In genomic region chr7:13282377-13282980, GRCh38 we compare ENCODE assay signal across 9 cellular contexts.
DNase-seq lines count a peak whose midpoint lies in the region; ATAC-seq and TF ChIP-seq lines count a peak whose summit lies in the region.
"Had no signal": no experiment of that assay in that cellular context is flagged by ENCODE, and none has a peak within 500 bp of the region (broad histone marks: within the 10 kb centered on the region; RNA-seq: fewer than 3 reads in every experiment).

No MANE protein-coding gene starts in this region.

- H3K27me3 ChIP-seq in SK-N-SH (ENCODE audit: insufficient read depth): no peaks in the 10 kb centered on the region
- H3K27me3 ChIP-seq in breast epithelium: no peaks in the 10 kb centered on the region
- no peaks in the 10 kb centered on the region for H3K27me3 ChIP-seq in Peyer's patch

- POLR2A ChIA-PET in SK-N-SH (lab: Yijun Ruan, JAX): interaction anchor here (1.3 kb wide), 1 partner anchor 1409 kb away, joined by 3 read pairs; no protein-coding TSS in a partner anchor

- no peak for ATAC-seq in HG03520 (IDR thresholded peaks at IDR 0.05; ENCODE audit: unreplicated experiment)
- ATAC-seq: WTC11 had no signal

- TF ChIP-seq POLR2A in breast epithelium (IDR thresholded peaks at IDR 0.05) (no peak), Peyer's patch (IDR thresholded peaks at IDR 0.05) (no peak)

- no peak overlapping the region for H3K4me3 ChIP-seq in AG10803 (ENCODE audit: low read length)
- no peak overlapping the region for H3K4me3 ChIP-seq in SK-N-SH (ENCODE audit: low read depth in 2 of 2, low read length in 1 of 2)
- no peak overlapping the region for H3K4me3 ChIP-seq in breast epithelium
- H3K4me3 ChIP-seq in Peyer's patch: no peak overlapping the region

- H3K9me3 ChIP-seq in SK-N-SH (no peaks in the 10 kb centered on the region), breast epithelium (no peaks in the 10 kb centered on the region), Peyer's patch (no peaks in the 10 kb centered on the region)

- whole genome bisulfite sequencing in SK-N-SH (ENCODE audit: low lambda C conversion rate): 51% methylated on average over 3 of the region's 3 CpGs

- CTCF ChIA-PET in SK-N-SH (lab: Yijun Ruan, JAX): interaction anchor here (0.6 to 6.1 kb wide), 23 partner anchors 11 to 1740 kb away, joined by 3 to 165 read pairs (median 5); partner anchors contain the start of gene ARL4A

- H3K4me2 ChIP-seq in SK-N-SH: no peak overlapping the region

- peak; percentile 39 for DNase-seq in AG10803 (ENCODE audit: low read depth)
- DNase-seq in HT-29 (ENCODE audit: low spot score): peak; percentile 58
- peak; percentile 6 for DNase-seq in SK-N-SH
- DNase-seq in hepatic stellate cell (ENCODE audit: low spot score): peak; percentile 6
- DNase-seq in breast epithelium (ENCODE audit: low spot score in 2 of 2): no peak
- DNase-seq in Peyer's patch: no peak
- no peak for DNase-seq in activated CD4-positive, alpha-beta T cell treated with anti-CD3 and anti-CD28 coated beads for 4 hours

- H3K79me2 ChIP-seq in SK-N-SH (ENCODE audit: insufficient read depth): no peaks in the 10 kb centered on the region

- intact Hi-C loops in breast epithelium (cut with DNase I; ENCODE audit: low total_unique reads): no loop called here

- H2AFZ ChIP-seq in SK-N-SH (ENCODE audit: low read depth): no peak overlapping the region

- TF ChIP-seq CTCF in AG10803 (conservative IDR thresholded peaks at IDR 0.05; ENCODE audit: low read length) (peak; percentile 60), SK-N-SH (IDR thresholded peaks at IDR 0.05) (peak; percentile 61), breast epithelium (IDR thresholded peaks at IDR 0.05) (no peak), Peyer's patch (IDR thresholded peaks at IDR 0.05) (peak in 2 of 6 experiments; percentile 4 to 6)

- H3K4me1 ChIP-seq in SK-N-SH (ENCODE audit: control insufficient read depth in 1 of 2, insufficient read depth in 2 of 2, low read depth in 1 of 2, low read length in 1 of 2) (no peaks in the 10 kb centered on the region), breast epithelium (no peaks in the 10 kb centered on the region), Peyer's patch (no peaks in the 10 kb centered on the region)

- TF ChIP-seq RAD21 in SK-N-SH (IDR thresholded peaks at IDR 0.05; ENCODE audit: low read length): peak; percentile 78

- TF ChIP-seq EP300 in SK-N-SH (IDR thresholded peaks at IDR 0.05; ENCODE audit: borderline replicate concordance in 1 of 2, low read depth in 1 of 2, low read length in 1 of 2): no peak

- no peak overlapping the region for H3K9ac ChIP-seq in SK-N-SH

- no peaks in the 10 kb centered on the region for H4K20me1 ChIP-seq in SK-N-SH (ENCODE audit: insufficient read depth)

- H3F3A ChIP-seq in SK-N-SH (replicated peaks; ENCODE audit: insufficient read depth): no peaks in the 10 kb centered on the region

- no peak overlapping the region for H3K27ac ChIP-seq in SK-N-SH (ENCODE audit: low read depth in 2 of 2, low read length in 1 of 2)
- no peak overlapping the region for H3K27ac ChIP-seq in breast epithelium
- H3K27ac ChIP-seq in Peyer's patch: no peak overlapping the region

- no peaks in the 10 kb centered on the region for H3K36me3 ChIP-seq in SK-N-SH (replicated peaks in 1 of 2; ENCODE audit: control insufficient read depth in 1 of 2, insufficient read depth in 2 of 2, low read length in 1 of 2)
- no peaks in the 10 kb centered on the region for H3K36me3 ChIP-seq in breast epithelium
- no peaks in the 10 kb centered on the region for H3K36me3 ChIP-seq in Peyer's patch

- no peaks in the 10 kb centered on the region for H3K9me2 ChIP-seq in SK-N-SH

TF ChIP-seq in SK-N-SH, 30 proteins besides CTCF, POLR2A, EP300 and RAD21:
- TF ChIP-seq SMC3 (IDR thresholded peaks at IDR 0.05; ENCODE audit: low read depth, low read length) (peak; percentile 46), POLR2AphosphoS5 (IDR thresholded peaks at IDR 0.05; ENCODE audit: low read depth, low read length) (no peak)
TF ChIP-seq in SK-N-SH: peak in this region for 1.

Comparison
In these comparisons a context has a peak if more than half of its experiments do, and no peak if none do; other contexts are left out.
1. DNase-seq: peak in AG10803 (single experiment), HT-29 (single experiment), SK-N-SH (single experiment) and hepatic stellate cell (single experiment); none in breast epithelium (0 of 2), Peyer's patch (0 of 3) and activated CD4-positive, alpha-beta T cell treated with anti-CD3 and anti-CD28 coated beads for 4 hours (0 of 2).
2. CTCF ChIP-seq: peak in AG10803 (single experiment) and SK-N-SH (single experiment); none in breast epithelium (0 of 3).